1 cellular context compared by ENCODE assay signal in genomic region chr12:57157588-57158173, GRCh38.
TF ChIP-seq lines count a peak whose summit lies in the region.

No MANE protein-coding gene starts in this region.

TF ChIP-seq in HepG2, 621 proteins besides CTCF, POLR2A, EP300 and RAD21:
- TF ChIP-seq ZNF414 (CRISPR knock-in tag; IDR thresholded peaks at IDR 0.05) = no peak
TF ChIP-seq in HepG2: peak in this region for 0.
